Comparison of ENCODE assay signal across 8 cellular contexts in genomic region chr9:135075234-135076142, GRCh38. TPM values are rescaled to one million over a fixed set of nuclear protein-coding genes. Genes with fewer than 3 reads are reported as not detected.
DNase-seq lines count a peak whose midpoint lies in the region; ATAC-seq and TF ChIP-seq lines count a peak whose summit lies in the region.

No MANE protein-coding gene starts in this region.

- 2% methylated on average over 38 of the region's 90 CpGs for WGBS in suprapubic skin

- DNase-seq in LNCaP clone FGC (ENCODE audit: low read depth) (no peak), cardiac fibroblast (ENCODE audit: low read depth in 2 of 2) (peak; percentile 3 to 16), left lobe of liver (ENCODE audit: low spot score) (no peak), suprapubic skin (ENCODE audit: low spot score in 2 of 2) (peak in 1 of 2 donors; percentile 82)
- no peak for DNase-seq in activated CD4-positive, alpha-beta T cell treated with anti-CD3 and anti-CD28 coated beads for 1 hour
- no peak for DNase-seq in effector CD4-positive, alpha-beta T cell

- no peaks in the 10 kb centered on the region for H3K36me3 ChIP-seq in suprapubic skin

- H3K4me3 ChIP-seq in LNCaP clone FGC (ENCODE audit: low read depth, low read length) (peak overlapping the region; percentile 21), cardiac fibroblast (replicated peaks in 1 of 2; ENCODE audit: low read depth in 2 of 2, low read length in 2 of 2) (no peak overlapping the region), suprapubic skin (peak overlapping the region; percentile 60)

- peaks cover 36% of the 10 kb centered on the region for H3K27me3 ChIP-seq in suprapubic skin

- H3K9me3 ChIP-seq in suprapubic skin = no peaks in the 10 kb centered on the region

- no peak for TF ChIP-seq CTCF in LNCaP clone FGC (IDR thresholded peaks at IDR 0.05; ENCODE audit: control insufficient read depth, extremely low read depth, insufficient read depth)
- TF ChIP-seq CTCF in cardiac fibroblast (IDR thresholded peaks at IDR 0.05; ENCODE audit: low read depth, low read length) = no peak
- TF ChIP-seq CTCF in suprapubic skin (IDR thresholded peaks at IDR 0.05) = no peak

- H3K27ac ChIP-seq in suprapubic skin = no peak overlapping the region

- peak in 1 of 2 donors; percentile 40 for TF ChIP-seq POLR2A in suprapubic skin (IDR thresholded peaks at IDR 0.05)

- ATAC-seq in left lobe of liver (peak; percentile 66), HG02623 (IDR thresholded peaks at IDR 0.05; ENCODE audit: unreplicated experiment) (no peak), GM21619 (IDR thresholded peaks at IDR 0.05; ENCODE audit: unreplicated experiment) (no peak)

- H3K4me1 ChIP-seq in suprapubic skin = peaks cover 21% of the 10 kb centered on the region

- TF ChIP-seq EP300 in suprapubic skin (IDR thresholded peaks at IDR 0.05) = no peak

RNA-seq across cellular contexts. Expression of gene OLFM1, which starts 12.0 kb away (rescaled TPM):
- 1.8 TPM for total RNA-seq in left lobe of liver
- 10 to 100 TPM in 2 of 4 donors, 1 to 10 TPM in 2; 4.0 to 15.4 (median 11.7) TPM for total RNA-seq in suprapubic skin

Comparison
In these comparisons a context has a peak if more than half of its experiments do, and no peak if none do; other contexts are left out.
1. DNase-seq: peak in cardiac fibroblast (2 of 2); none in LNCaP clone FGC (single experiment), left lobe of liver (single experiment), activated CD4-positive, alpha-beta T cell treated with anti-CD3 and anti-CD28 coated beads for 1 hour (single experiment) and effector CD4-positive, alpha-beta T cell (single experiment).
2. H3K4me3 ChIP-seq: peak in LNCaP clone FGC (single experiment) and suprapubic skin (single experiment); none in cardiac fibroblast (0 of 2).